11 cellular contexts compared by ENCODE assay signal in the genomic region with DNA sequence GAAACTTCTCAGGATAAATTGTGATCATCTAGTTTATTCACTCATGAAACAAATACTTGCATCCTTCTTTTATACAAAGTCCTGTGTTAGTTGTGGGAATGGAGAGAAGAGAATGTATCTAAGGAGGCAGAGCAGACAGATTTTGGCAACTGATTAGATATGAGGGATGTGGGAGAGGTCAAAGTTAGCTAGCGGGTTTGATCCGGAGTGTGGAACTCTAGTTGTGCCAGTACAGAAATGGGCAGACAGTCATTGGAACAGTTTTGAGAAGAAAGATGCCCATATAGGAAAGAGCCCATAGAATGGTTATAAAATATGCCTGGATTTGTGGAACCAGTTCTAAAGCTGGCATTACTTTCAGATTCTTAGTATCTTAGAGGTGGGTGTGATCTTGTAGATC.
"Had no signal": no experiment of that assay in that cellular context is flagged by ENCODE, and none has a peak within 500 bp of the region (broad histone marks: within the 10 kb centered on the region; RNA-seq: fewer than 3 reads in every experiment).

No MANE protein-coding gene starts in this region.

- H3K9me3 Mint-ChIP-seq: activated naive CD4-positive, alpha-beta T cell treated with anti-CD3 and anti-CD28 coated beads, Interleukin-2, amount 50 U/mL, for 24 hours had no signal

- H3K27ac Mint-ChIP-seq: activated naive CD4-positive, alpha-beta T cell treated with anti-CD3 and anti-CD28 coated beads, Interleukin-2, amount 50 U/mL, for 24 hours had no signal

- H3K27me3 Mint-ChIP-seq: activated naive CD4-positive, alpha-beta T cell treated with anti-CD3 and anti-CD28 coated beads, Interleukin-2, amount 50 U/mL, for 24 hours; brain had no signal

- H3K27me3 ChIP-seq: esophagus squamous epithelium, foreskin keratinocyte, heart left ventricle, thyroid gland had no signal

- ATAC-seq: foreskin keratinocyte had no signal

- DNase-seq: activated CD4-positive, alpha-beta T cell treated with anti-CD3 and anti-CD28 coated beads, Interleukin-2, amount 50 U/mL, for 1 hour; amniotic stem cell; cerebellar nuclear complex; esophagus squamous epithelium; foreskin keratinocyte; heart left ventricle; left ventricle myocardium superior; retina; thyroid gland had no signal

- H3K9me3 ChIP-seq: esophagus squamous epithelium, heart left ventricle, thyroid gland had no signal

- H3K4me3 Mint-ChIP-seq: activated naive CD4-positive, alpha-beta T cell treated with anti-CD3 and anti-CD28 coated beads, Interleukin-2, amount 50 U/mL, for 24 hours; brain had no signal

- H3K27ac ChIP-seq: esophagus squamous epithelium, foreskin keratinocyte, thyroid gland had no signal

- H3K36me3 ChIP-seq: esophagus squamous epithelium, heart left ventricle, thyroid gland had no signal

- H3K4me3 ChIP-seq: esophagus squamous epithelium, heart left ventricle, thyroid gland had no signal
